ENCODE assay signal across 16 cellular contexts in the genomic region with DNA sequence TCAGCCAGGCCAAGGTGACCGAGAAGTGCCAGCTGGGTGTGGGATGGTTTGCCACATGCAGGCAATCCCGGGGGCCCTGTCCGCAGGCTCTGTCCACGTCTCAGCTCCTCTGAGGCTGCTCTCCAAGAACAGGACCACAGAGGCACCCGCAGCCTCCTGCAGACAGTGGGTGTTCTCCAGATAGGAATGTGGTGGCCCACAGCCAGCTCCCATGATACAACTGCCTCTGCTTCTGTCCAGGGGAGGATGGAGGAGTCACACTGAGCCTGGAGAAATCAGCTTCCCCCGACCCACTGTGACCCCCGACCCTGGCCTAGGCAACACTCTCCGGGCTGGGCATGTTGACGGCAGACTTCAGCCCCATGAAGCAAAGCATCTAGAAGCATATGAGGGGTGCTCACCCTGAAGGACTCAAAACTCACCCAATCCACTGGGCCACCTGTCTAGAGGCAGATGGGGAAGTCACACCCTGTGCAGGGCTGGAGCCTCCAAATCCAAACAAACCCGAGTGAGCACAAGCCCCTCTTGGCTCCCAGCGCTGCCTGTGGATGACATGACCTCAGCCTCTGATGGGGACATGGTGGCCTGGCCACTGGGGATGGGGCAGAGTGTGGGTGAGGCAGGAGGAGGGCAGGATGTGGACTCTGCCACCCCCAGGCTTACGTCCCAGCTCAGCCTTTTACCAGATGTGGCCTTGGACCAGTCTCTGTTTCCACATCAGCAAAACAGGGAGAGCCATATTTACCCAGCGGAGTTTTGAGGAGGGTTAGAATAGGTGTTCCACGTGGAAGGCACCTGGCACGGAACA.
A peak's percentile ranks its signal among the peaks of the same experiment; 100 is the strongest.
DNase-seq lines count a peak whose midpoint lies in the region; ATAC-seq and TF ChIP-seq lines count a peak whose summit lies in the region.
"Had no signal": no experiment of that assay in that cellular context is flagged by ENCODE, and none has a peak within 500 bp of the region (broad histone marks: within the 10 kb centered on the region; RNA-seq: fewer than 3 reads in every experiment).

No MANE protein-coding gene starts in this region.

- peaks cover 5% of the 10 kb centered on the region for H3K4me1 ChIP-seq in lower lobe of right lung
- H3K4me1 ChIP-seq: breast epithelium had no signal

- no peak overlapping the region for H3K4me3 Mint-ChIP-seq in stimulated activated naive CD8-positive, alpha-beta T cell treated with anti-CD3 and anti-CD28 coated beads, Interleukin-15, amount 100 ng/mL, for 72 hours
- H3K4me3 Mint-ChIP-seq: B cell had no signal

- peak; percentile 13 for ATAC-seq in stimulated activated naive CD8-positive, alpha-beta T cell treated with anti-CD3 and anti-CD28 coated beads, Interleukin-15, Interleukin-2, amounts not matched to agents 100 U/mL and 50 U/mL, for 24 hours
- no peak for ATAC-seq in stimulated activated naive CD8-positive, alpha-beta T cell treated with anti-CD3 and anti-CD28 coated beads, Interleukin-15, amount 100 ng/mL, for 72 hours
- ATAC-seq in lower lobe of right lung: no peak
- no peak for ATAC-seq in GM18858 (IDR thresholded peaks at IDR 0.05; ENCODE audit: unreplicated experiment)
- no peak for ATAC-seq in HG03460 (IDR thresholded peaks at IDR 0.05; ENCODE audit: unreplicated experiment)

- TF ChIP-seq CTCF in astrocyte of the spinal cord (IDR thresholded peaks at IDR 0.05; ENCODE audit: low read depth, low read length): no peak
- TF ChIP-seq CTCF in lower lobe of right lung (IDR thresholded peaks at IDR 0.05): no peak

- H3K27me3 Mint-ChIP-seq in stimulated activated naive CD8-positive, alpha-beta T cell treated with anti-CD3 and anti-CD28 coated beads, Interleukin-15, amount 100 ng/mL, for 72 hours: peaks cover 2% of the 10 kb centered on the region
- H3K27me3 Mint-ChIP-seq: B cell had no signal

- intact Hi-C loops in lower lobe of right lung (cut with DNase I): no loop called here

- DNase-seq in stimulated activated naive CD8-positive, alpha-beta T cell treated with anti-CD3 and anti-CD28 coated beads, Interleukin-15, Interleukin-2, amounts not matched to agents 100 U/mL and 50 U/mL, for 24 hours: no peak
- DNase-seq in stimulated activated naive CD8-positive, alpha-beta T cell treated with anti-CD3 and anti-CD28 coated beads, Interleukin-15, amount 100 ng/mL, for 72 hours: no peak
- DNase-seq in astrocyte of the spinal cord (ENCODE audit: low read depth, low spot score) (peak; percentile 72), lower lobe of right lung (peak; percentile 25), caudate nucleus (lab: John Stamatoyannopoulos, UW) (no peak), middle frontal gyrus (ENCODE audit: extremely low spot score, low spot score) (no peak)
- DNase-seq: activated T-cell treated with anti-CD3 and anti-CD28 coated beads, Interleukin-2, amount 50 U/mL, for 48 hours; MM.1S had no signal

- peak overlapping the region in 1 of 2 donors; percentile 44 for H3K27ac Mint-ChIP-seq in stimulated activated naive CD8-positive, alpha-beta T cell treated with anti-CD3 and anti-CD28 coated beads, Interleukin-15, amount 100 ng/mL, for 72 hours
- H3K27ac Mint-ChIP-seq: B cell had no signal

- no peak overlapping the region for H3K4me3 ChIP-seq in astrocyte of the spinal cord (ENCODE audit: low read depth, low read length)
- H3K4me3 ChIP-seq in lower lobe of right lung: no peak overlapping the region
- H3K4me3 ChIP-seq: breast epithelium, right lobe of liver, SK-N-MC, tibial artery had no signal

- no peaks in the 10 kb centered on the region for H3K4me1 Mint-ChIP-seq in stimulated activated naive CD8-positive, alpha-beta T cell treated with anti-CD3 and anti-CD28 coated beads, Interleukin-15, amount 100 ng/mL, for 72 hours
- H3K4me1 Mint-ChIP-seq: B cell had no signal

- H3K9me3 Mint-ChIP-seq in stimulated activated naive CD8-positive, alpha-beta T cell treated with anti-CD3 and anti-CD28 coated beads, Interleukin-15, amount 100 ng/mL, for 72 hours: no peaks in the 10 kb centered on the region

- in situ Hi-C loops in astrocyte of the spinal cord (cut with HindIII; ENCODE audit: low sequenced_read_pairs): no loop called here

- H3K27ac ChIP-seq in lower lobe of right lung (no peak overlapping the region), caudate nucleus (ENCODE audit: low read depth, low read length) (no peak overlapping the region)
- H3K27ac ChIP-seq: breast epithelium, epithelial cell of prostate, right lobe of liver, SK-N-MC, tibial artery had no signal

- no peaks in the 10 kb centered on the region for H3K9me3 ChIP-seq in lower lobe of right lung
- H3K9me3 ChIP-seq: breast epithelium, right lobe of liver, tibial artery had no signal

- H3K36me3 ChIP-seq in lower lobe of right lung: no peaks in the 10 kb centered on the region
- H3K36me3 ChIP-seq: breast epithelium, right lobe of liver, tibial artery had no signal

- H3K27me3 ChIP-seq in lower lobe of right lung (ENCODE audit: low read depth): no peaks in the 10 kb centered on the region
- H3K27me3 ChIP-seq: breast epithelium, right lobe of liver, tibial artery had no signal

Comparison
In these comparisons a context has a peak if more than half of its experiments do, and no peak if none do; other contexts are left out.
1. DNase-seq: peak in astrocyte of the spinal cord (single experiment) and lower lobe of right lung (single experiment); none in stimulated activated naive CD8-positive, alpha-beta T cell treated with anti-CD3 and anti-CD28 coated beads, Interleukin-15, Interleukin-2, amounts not matched to agents 100 U/mL and 50 U/mL, for 24 hours (single experiment), stimulated activated naive CD8-positive, alpha-beta T cell treated with anti-CD3 and anti-CD28 coated beads, Interleukin-15, amount 100 ng/mL, for 72 hours (0 of 2), caudate nucleus (0 of 61) and middle frontal gyrus (single experiment).